ENCODE assay signal across 1 cellular context in genomic region chr3:194090178-194090555, GRCh38.
A peak's percentile ranks its signal among the peaks of the same experiment; 100 is the strongest.
TF ChIP-seq lines count a peak whose summit lies in the region.

No MANE protein-coding gene starts in this region.

TF ChIP-seq in HEK293, 187 proteins besides CTCF, POLR2A, EP300 and RAD21:
- TF ChIP-seq ZNF600 (tag by site-specific recombination; IDR thresholded peaks at IDR 0.05): peak; percentile 30; the same call in 1 of the 2 replicates
